8 cellular contexts compared by ENCODE assay signal in the genomic region with DNA sequence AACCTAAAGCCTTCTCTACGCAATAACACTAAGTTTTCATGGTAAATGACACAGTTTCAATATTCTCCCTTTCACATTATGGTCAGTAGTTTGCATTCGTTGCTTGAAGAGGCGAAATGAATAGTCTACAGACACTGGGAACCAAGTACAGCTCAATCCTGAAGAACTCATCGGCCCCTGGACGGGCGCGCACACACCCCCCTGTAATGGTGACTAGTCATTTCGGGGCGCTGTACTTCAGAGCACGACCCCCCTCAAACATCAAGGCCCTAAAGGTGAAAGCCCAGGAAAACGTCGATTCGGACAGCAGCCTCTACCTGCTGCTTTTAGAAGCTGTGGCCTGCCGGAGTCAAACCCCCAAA. TPM values are rescaled to one million over a fixed set of nuclear protein-coding genes. Genes with fewer than 3 reads are reported as not detected.
A peak's percentile ranks its signal among the peaks of the same experiment; 100 is the strongest.
DNase-seq lines count a peak whose midpoint lies in the region; ATAC-seq and TF ChIP-seq lines count a peak whose summit lies in the region.

No MANE protein-coding gene starts in this region.

- peaks cover 51% of the 10 kb centered on the region for H3K4me1 Mint-ChIP-seq in brain

- peaks cover 16% of the 10 kb centered on the region for H3K36me3 Mint-ChIP-seq in brain

- no peaks in the 10 kb centered on the region for H3K27me3 ChIP-seq in right lobe of liver
- H3K27me3 ChIP-seq in thymus (ENCODE audit: control insufficient read depth, insufficient read depth): no peaks in the 10 kb centered on the region

- H3K4me3 ChIP-seq in right lobe of liver (peak overlapping the region; percentile 89 to 96 (median 90)), thymus (ENCODE audit: low read length) (peak overlapping the region; percentile 93)

- H3K9me3 ChIP-seq in KOPT-K1 (ENCODE audit: insufficient read depth, low read length, poor library complexity, severe bottlenecking) (no peaks in the 10 kb centered on the region), right lobe of liver (no peaks in the 10 kb centered on the region), thymus (ENCODE audit: control insufficient read depth) (no peaks in the 10 kb centered on the region)

- peak overlapping the region; percentile 93 to 98 (median 94) for H3K4me3 Mint-ChIP-seq in brain

- H3K27ac ChIP-seq in KOPT-K1 (ENCODE audit: low read depth, low read length, poor library complexity, severe bottlenecking) (peak overlapping the region; percentile 95), right lobe of liver (peak overlapping the region; percentile 94 to 99 (median 99)), thymus (ENCODE audit: low read depth) (peak overlapping the region; percentile 96)

- H3K36me3 ChIP-seq in KOPT-K1 (ENCODE audit: insufficient read depth, low read length) (no peaks in the 10 kb centered on the region; the same call in 1 of the 2 replicates), right lobe of liver (no peaks in the 10 kb centered on the region), thymus (ENCODE audit: control insufficient read depth, insufficient read depth) (no peaks in the 10 kb centered on the region)

- peak; percentile 6 to 32 (median 17) for ATAC-seq in right lobe of liver

- no peak for TF ChIP-seq POLR2A in right lobe of liver (IDR thresholded peaks at IDR 0.05)

- TF ChIP-seq CTCF in GM10266 (IDR thresholded peaks at IDR 0.05; ENCODE audit: control insufficient read depth, insufficient read depth, low read depth, missing control alignments) (no peak), brain (conservative IDR thresholded peaks at IDR 0.05) (no peak), right lobe of liver (IDR thresholded peaks at IDR 0.05) (no peak)

- WGBS in right lobe of liver (ENCODE audit: insufficient coverage, low coverage, low lambda C conversion rate, missing lambda C conversion rate): 0% methylated on average over 9 of the region's 14 CpGs
- WGBS in thymus: 1% methylated on average over 14 of the region's 14 CpGs

- peak overlapping the region; percentile 93 to 99 (median 98) for H3K27ac Mint-ChIP-seq in brain

- peaks cover 2% of the 10 kb centered on the region for H3K27me3 Mint-ChIP-seq in brain

- DNase-seq in GM10266 (ENCODE audit: extremely low spot score) (peak; percentile 24), right lobe of liver (peak in 1 of 3 donors; percentile 58), kidney glomerular epithelial cell (lab: John Stamatoyannopoulos, UW) (no peak), GM19240 (ENCODE audit: insufficient read length, low spot score) (no peak), amniotic stem cell (lab: John Stamatoyannopoulos, UW) (no peak)

- H3K9me3 Mint-ChIP-seq in brain: peaks cover 0 to 9% (median 0%) of the 10 kb centered on the region in 5 experiments

- H3K4me1 ChIP-seq in right lobe of liver (peaks cover 0 to 29% (median 0%) of the 10 kb centered on the region in 4 donors), thymus (ENCODE audit: control insufficient read depth, insufficient read depth, low read length) (peaks cover 12% of the 10 kb centered on the region)

- intact Hi-C loops in right lobe of liver (cut with DNase I): no loop called here

RNA-seq across cellular contexts. Expression of gene NT5C2, which starts 1.0 kb away (rescaled TPM):
- polyA plus RNA-seq in brain (ENCODE audit: insufficient read depth, low read depth, low replicate concordance) (28.8 TPM), thymus (85.2 TPM)
- total RNA-seq in right lobe of liver: 10 to 100 TPM; 17.3 to 39.2 (median 32.4) TPM

RNA-seq across cellular contexts. Expression of gene RPEL1, which starts 53.6 kb away (rescaled TPM):
- not detected for polyA plus RNA-seq in brain (ENCODE audit: insufficient read depth, low read depth, low replicate concordance)
- total RNA-seq in right lobe of liver: not detected
- 0.02 TPM for polyA plus RNA-seq in thymus
